ENCODE assay signal across 9 cellular contexts in the genomic region with DNA sequence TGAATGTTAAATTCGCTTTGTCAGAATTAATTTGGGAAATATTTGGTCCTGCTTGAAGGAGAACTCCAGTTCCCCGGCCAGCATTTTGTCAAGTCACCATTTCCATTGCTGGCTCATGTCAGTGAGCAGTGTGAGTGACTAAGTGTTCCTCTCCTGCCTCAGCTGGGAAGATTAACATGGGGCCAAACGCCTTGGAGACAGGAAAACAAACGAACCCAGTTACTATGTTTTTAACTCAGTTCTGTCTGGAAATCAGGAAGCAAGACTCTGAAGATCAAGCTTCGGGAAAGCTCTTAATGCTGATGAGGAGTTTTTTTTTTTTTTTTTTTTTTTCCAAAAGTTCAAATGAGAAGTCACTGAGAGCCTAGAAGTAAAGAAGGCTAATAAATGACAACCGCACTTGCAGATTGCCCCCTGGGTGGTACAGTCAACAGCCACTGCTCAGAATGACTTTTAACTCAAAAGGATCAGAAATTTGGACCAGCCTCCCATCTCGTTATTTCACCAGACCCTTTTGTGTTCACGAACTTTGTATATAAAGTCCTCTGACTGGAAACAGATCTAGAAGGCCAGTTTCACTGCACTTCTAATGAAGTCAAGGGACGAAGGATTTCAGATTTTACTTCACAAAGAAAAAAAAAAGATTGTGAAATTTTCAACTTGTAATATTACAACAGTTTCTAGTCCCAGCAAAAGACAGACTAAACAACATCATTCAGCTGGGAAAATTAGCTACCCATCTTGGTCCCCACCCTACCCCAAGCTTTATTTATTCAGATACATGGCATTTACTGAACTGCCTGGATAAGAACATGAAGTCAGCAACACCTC.
A peak's percentile ranks its signal among the peaks of the same experiment; 100 is the strongest.
DNase-seq lines count a peak whose midpoint lies in the region; ATAC-seq and TF ChIP-seq lines count a peak whose summit lies in the region.
"Had no signal": no experiment of that assay in that cellular context is flagged by ENCODE, and none has a peak within 500 bp of the region (broad histone marks: within the 10 kb centered on the region; RNA-seq: fewer than 3 reads in every experiment).

No MANE protein-coding gene starts in this region.

- H3K9me2 ChIP-seq in GM23338 (ENCODE audit: insufficient read depth) = 0 out of 2 replicates have a peak, but pooled peaks cover 4% of the 10 kb centered on the region

- peaks cover 11% of the 10 kb centered on the region for H4K20me1 ChIP-seq in GM23338 (replicated peaks; ENCODE audit: insufficient read depth)

- no peaks in the 10 kb centered on the region for H3F3A ChIP-seq in GM23338 (replicated peaks; ENCODE audit: low read depth)

- H3K27me3 ChIP-seq in GM23338 (ENCODE audit: insufficient read depth) = no peaks in the 10 kb centered on the region

- peak overlapping the region; percentile 92 for H3K27ac Mint-ChIP-seq in GM23338

- H3K4me1 ChIP-seq in GM23338 (ENCODE audit: insufficient read depth) = peaks cover 12% of the 10 kb centered on the region

- no peak overlapping the region for H2AFZ ChIP-seq in GM23338

- intact Hi-C loops in left ventricle myocardium superior (cut with micrococcal nuclease) = no loop called here

- H3K4me1 Mint-ChIP-seq in GM23338 = peaks cover 36% of the 10 kb centered on the region

- H3K4me2 ChIP-seq in GM23338 = no peak overlapping the region

- H3K27ac ChIP-seq in GM23338 (ENCODE audit: low read depth) = no peak overlapping the region

- H3K4me3 Mint-ChIP-seq in GM23338 = no peak overlapping the region

- H3K36me3 Mint-ChIP-seq in GM23338 (ENCODE audit: low read depth) = no peaks in the 10 kb centered on the region; the same call in 2 of the 3 replicates

- H3K79me2 ChIP-seq in GM23338 (replicated peaks; ENCODE audit: insufficient read depth) = peaks cover 42% of the 10 kb centered on the region

- TF ChIP-seq CTCF in GM23338 (conservative IDR thresholded peaks at IDR 0.05; ENCODE audit: low read depth in 2 of 2) (no peak), retinal pigment epithelial cell (conservative IDR thresholded peaks at IDR 0.05; ENCODE audit: low read depth, low read length) (no peak)

- DNase-seq in GM23338 (ENCODE audit: low spot score) (peak; percentile 62), amniotic epithelial cell (ENCODE audit: low read depth) (peak; percentile 95), left ventricle myocardium superior (peak; percentile 53), retinal pigment epithelial cell (ENCODE audit: low read depth) (peak; percentile 98), NCI-H2196 treated with DMSO at 0.1 percent for 48 hours (lab: John Stamatoyannopoulos, UW; ENCODE audit: unreplicated experiment) (no peak), NCI-H2029 (lab: John Stamatoyannopoulos, UW) (no peak), epidermal melanocyte (ENCODE audit: insufficient read length, low spot score) (no peak), NCI-H526 (lab: John Stamatoyannopoulos, UW) (no peak)
- DNase-seq: NCI-H2081 treated with DMSO at 0.1 percent for 48 hours had no signal

- H3K36me3 ChIP-seq in GM23338 (ENCODE audit: insufficient read depth) = no peaks in the 10 kb centered on the region

- ATAC-seq in GM23338 (peak; percentile 51), left ventricle myocardium superior (peak; percentile 93)

- no peaks in the 10 kb centered on the region for H3K27me3 Mint-ChIP-seq in GM23338 (ENCODE audit: insufficient read depth, low read depth, poor library complexity)

- H3K4me3 ChIP-seq in GM23338 (no peak overlapping the region), retinal pigment epithelial cell (ENCODE audit: low read length) (no peak overlapping the region)

- no peaks in the 10 kb centered on the region for H3K9me3 Mint-ChIP-seq in GM23338

TF ChIP-seq in GM23338, 12 proteins besides CTCF, POLR2A, EP300 and RAD21:
- no peak for TF ChIP-seq ZNF114 (CRISPR knock-in tag; IDR thresholded peaks at IDR 0.05)
- TF ChIP-seq ZNF331 (CRISPR knock-in tag; IDR thresholded peaks at IDR 0.05; ENCODE audit: low read depth) = no peak
- TF ChIP-seq NANOG (IDR thresholded peaks at IDR 0.05; ENCODE audit: borderline replicate concordance) = no peak

Comparison
In these comparisons a context has a peak if more than half of its experiments do, and no peak if none do; other contexts are left out.
1. DNase-seq: peak in GM23338 (single experiment), amniotic epithelial cell (single experiment), left ventricle myocardium superior (single experiment) and retinal pigment epithelial cell (single experiment); none in NCI-H2196 treated with DMSO at 0.1 percent for 48 hours (single experiment), NCI-H2029 (single experiment), epidermal melanocyte (single experiment) and NCI-H526 (0 of 2).